2 cellular contexts compared by ENCODE assay signal in genomic region chr20:5160882-5161281, GRCh38.
TF ChIP-seq lines count a peak whose summit lies in the region.

No MANE protein-coding gene starts in this region.

TF ChIP-seq in A549, 52 proteins besides CTCF, POLR2A, EP300 and RAD21:
- no peak for TF ChIP-seq NPAS2 (CRISPR knock-in tag; IDR thresholded peaks at IDR 0.05; ENCODE audit: borderline replicate concordance)
- TF ChIP-seq MYC (IDR thresholded peaks at IDR 0.05; ENCODE audit: borderline replicate concordance, low read length) = no peak
- no peak for TF ChIP-seq PBX3 (IDR thresholded peaks at IDR 0.05)
- no peak for TF ChIP-seq JUNB (IDR thresholded peaks at IDR 0.05)
- no peak for TF ChIP-seq EHMT2 (IDR thresholded peaks at IDR 0.05; ENCODE audit: low read depth)
- TF ChIP-seq MAFK (IDR thresholded peaks at IDR 0.05; ENCODE audit: partially characterized antibody) = peak; percentile 95
- TF ChIP-seq HOXA7 (CRISPR knock-in tag; IDR thresholded peaks at IDR 0.05) = no peak
- TF ChIP-seq ZFP36 (IDR thresholded peaks at IDR 0.05; ENCODE audit: borderline replicate concordance, partially characterized antibody) = no peak
- TF ChIP-seq NFE2L2 (conservative IDR thresholded peaks at IDR 0.05; ENCODE audit: low read length) = peak; percentile 84
- no peak for TF ChIP-seq PHF8 (IDR thresholded peaks at IDR 0.05; ENCODE audit: borderline replicate concordance, low read depth)
- no peak for TF ChIP-seq FOSL2 (IDR thresholded peaks at IDR 0.05)
- TF ChIP-seq FOSL2 (CRISPR knock-in tag; IDR thresholded peaks at IDR 0.05) = no peak

TF ChIP-seq in K562, 482 proteins besides CTCF, POLR2A, EP300 and RAD21:
- TF ChIP-seq C11orf30 (IDR thresholded peaks at IDR 0.05; ENCODE audit: low read depth) = peak; percentile 92
- no peak for TF ChIP-seq ZNF134 (CRISPR knock-in tag; conservative IDR thresholded peaks at IDR 0.05)
- no peak for TF ChIP-seq ERF (CRISPR knock-in tag; IDR thresholded peaks at IDR 0.05)
- TF ChIP-seq ZNF518B (CRISPR knock-in tag; IDR thresholded peaks at IDR 0.05) = no peak
- no peak for TF ChIP-seq DPF2 (IDR thresholded peaks at IDR 0.05)
- peak; percentile 86 for TF ChIP-seq NFE2 (IDR thresholded peaks at IDR 0.05; ENCODE audit: low read depth)
- peak; percentile 55; the same call in 1 of the 2 replicates for TF ChIP-seq NFE2L1 (tag; IDR thresholded peaks at IDR 0.05; ENCODE audit: borderline replicate concordance, low read depth)
- TF ChIP-seq MAFF (IDR thresholded peaks at IDR 0.05; ENCODE audit: low read length) = peak; percentile 89
- TF ChIP-seq ASH1L (IDR thresholded peaks at IDR 0.05; ENCODE audit: borderline replicate concordance, low read depth, partially characterized antibody) = no peak
- peak; percentile 90 for TF ChIP-seq MAFG (tag; conservative IDR thresholded peaks at IDR 0.05)
- peak; percentile 93 for TF ChIP-seq ZNF316 (IDR thresholded peaks at IDR 0.05)
- peak; percentile 61; the same call in 1 of the 2 replicates for TF ChIP-seq SPI1 (IDR thresholded peaks at IDR 0.05; ENCODE audit: borderline replicate concordance, low read depth, low read length)
- TF ChIP-seq EP400 (IDR thresholded peaks at IDR 0.05) = no peak
- no peak for TF ChIP-seq ILK (tag; IDR thresholded peaks at IDR 0.05; ENCODE audit: borderline replicate concordance, low read depth)
- 0 out of 2 replicates have a peak, but pooled peaks have one; percentile 11 for TF ChIP-seq SMARCA4 (IDR thresholded peaks at IDR 0.05)
- no peak for TF ChIP-seq FOXJ2 (tag; IDR thresholded peaks at IDR 0.05)
- TF ChIP-seq MAFK (IDR thresholded peaks at IDR 0.05; ENCODE audit: low read length) = peak; percentile 81
